22 cellular contexts compared by ENCODE assay signal in genomic region chr13:42055500-42056085, GRCh38. TPM values are rescaled to one million over a fixed set of nuclear protein-coding genes. Genes with fewer than 3 reads are reported as not detected.
DNase-seq lines count a peak whose midpoint lies in the region; ATAC-seq, FAIRE-seq and TF ChIP-seq lines count a peak whose summit lies in the region.
"Had no signal": no experiment of that assay in that cellular context is flagged by ENCODE, and none has a peak within 500 bp of the region (broad histone marks: within the 10 kb centered on the region; RNA-seq: fewer than 3 reads in every experiment).

No MANE protein-coding gene starts in this region.

- no peak overlapping the region for H3K4me3 Mint-ChIP-seq in activated naive CD4-positive, alpha-beta T cell treated with anti-CD3 and anti-CD28 coated beads, Interleukin-2, amount 50 U/mL, for 24 hours
- H3K4me3 Mint-ChIP-seq in activated naive CD8-positive, alpha-beta T cell: no peak overlapping the region
- H3K4me3 Mint-ChIP-seq: WTC11 had no signal

- intact Hi-C loops in A673 (cut with micrococcal nuclease; ENCODE audit: unreplicated experiment): no loop called here

- H3K9me3 Mint-ChIP-seq in activated naive CD4-positive, alpha-beta T cell treated with anti-CD3 and anti-CD28 coated beads, Interleukin-2, amount 50 U/mL, for 24 hours: peaks cover 4% of the 10 kb centered on the region
- H3K9me3 Mint-ChIP-seq in activated naive CD8-positive, alpha-beta T cell (ENCODE audit: low read depth): no peaks in the 10 kb centered on the region

- CTCF ChIA-PET in A673 (lab: Charles Lee): no interaction called here

- TF ChIP-seq CTCF in thoracic aorta (IDR thresholded peaks at IDR 0.05) (no peak), A673 (conservative IDR thresholded peaks at IDR 0.05; ENCODE audit: low read depth, low read length) (no peak)

- peak; percentile 28 for FAIRE-seq in GM19239 (lab: Jason Lieb, UNC)
- FAIRE-seq: D721Med, HTR-8/SVneo had no signal

- H3K27me3 ChIP-seq in thoracic aorta (replicated peaks; ENCODE audit: insufficient read depth): no peaks in the 10 kb centered on the region
- no peaks in the 10 kb centered on the region for H3K27me3 ChIP-seq in A673 (replicated peaks; ENCODE audit: insufficient read depth, low read depth, low read length, poor library complexity)
- H3K27me3 ChIP-seq: BLaER1 had no signal

- peaks cover 18 to 29% of the 10 kb centered on the region in 2 donors for H3K4me1 ChIP-seq in thoracic aorta (ENCODE audit: control insufficient read depth in 1 of 2, low read depth in 2 of 2)
- H3K4me1 ChIP-seq in A673 (ENCODE audit: insufficient read depth, low read length, poor library complexity, severe bottlenecking): no peaks in the 10 kb centered on the region
- H3K4me1 ChIP-seq: BLaER1, prostate gland had no signal

- H3K4me3 ChIP-seq in thoracic aorta (peak overlapping the region; percentile 32), A673 (ENCODE audit: low read depth, low read length, poor library complexity, severe bottlenecking) (no peak overlapping the region)
- H3K4me3 ChIP-seq: BLaER1, PC-9, prostate gland had no signal

- H3K4me1 Mint-ChIP-seq in activated naive CD4-positive, alpha-beta T cell treated with anti-CD3 and anti-CD28 coated beads, Interleukin-2, amount 50 U/mL, for 24 hours: peaks cover 10% of the 10 kb centered on the region
- H3K4me1 Mint-ChIP-seq in activated naive CD8-positive, alpha-beta T cell (ENCODE audit: low read depth): peaks cover 11% of the 10 kb centered on the region
- H3K4me1 Mint-ChIP-seq: WTC11 had no signal

- peaks cover 9% of the 10 kb centered on the region for H3K36me3 Mint-ChIP-seq in activated naive CD4-positive, alpha-beta T cell treated with anti-CD3 and anti-CD28 coated beads, Interleukin-2, amount 50 U/mL, for 24 hours
- H3K36me3 Mint-ChIP-seq in activated naive CD8-positive, alpha-beta T cell: peaks cover 12% of the 10 kb centered on the region

- H3K36me3 ChIP-seq in thoracic aorta: no peaks in the 10 kb centered on the region
- H3K36me3 ChIP-seq in A673 (ENCODE audit: insufficient read depth, low read length, poor library complexity, severe bottlenecking): no peaks in the 10 kb centered on the region
- H3K36me3 ChIP-seq: prostate gland had no signal

- H3K9me3 ChIP-seq in thoracic aorta (peaks cover 3% of the 10 kb centered on the region), A673 (ENCODE audit: low read depth, low read length, poor library complexity, severe bottlenecking) (no peaks in the 10 kb centered on the region)
- H3K9me3 ChIP-seq: prostate gland had no signal

- peak overlapping the region; percentile 51 for H3K27ac Mint-ChIP-seq in activated naive CD4-positive, alpha-beta T cell treated with anti-CD3 and anti-CD28 coated beads, Interleukin-2, amount 50 U/mL, for 24 hours
- peak overlapping the region; percentile 16 for H3K27ac Mint-ChIP-seq in activated naive CD8-positive, alpha-beta T cell
- H3K27ac Mint-ChIP-seq: WTC11 had no signal

- BruUV-seq in A673 (replicated peaks; lab: Mats Ljungman, UMichigan): no TSS peak

- no peaks in the 10 kb centered on the region for H3K27me3 Mint-ChIP-seq in activated naive CD4-positive, alpha-beta T cell treated with anti-CD3 and anti-CD28 coated beads, Interleukin-2, amount 50 U/mL, for 24 hours
- H3K27me3 Mint-ChIP-seq in activated naive CD8-positive, alpha-beta T cell: no peaks in the 10 kb centered on the region

- POLR2A ChIA-PET in A673 (lab: Charles Lee; ENCODE audit: low non-redundant PET): no interaction called here

- H3K27ac ChIP-seq in thoracic aorta: peak overlapping the region; percentile 38 to 49
- H3K27ac ChIP-seq in A673 (ENCODE audit: low read depth, low read length, poor library complexity, severe bottlenecking): no peak overlapping the region
- H3K27ac ChIP-seq: BLaER1, PC-9, prostate gland had no signal

- no peak for DNase-seq in activated naive CD4-positive, alpha-beta T cell (lab: John Stamatoyannopoulos, UW)
- no peak for DNase-seq in GM19239 (ENCODE audit: insufficient read length, low spot score)
- no peak for DNase-seq in thoracic aorta (ENCODE audit: low spot score)
- DNase-seq in HT-29 (ENCODE audit: low spot score): no peak
- DNase-seq in A673 (ENCODE audit: low spot score): no peak
- DNase-seq: cerebellar nuclear complex; KG1; mesendoderm; NCI-H510A; PC-9; SIG-M5; stimulated activated CD8-positive, alpha-beta memory T cell treated with anti-CD3 and anti-CD28 coated beads, Interleukin-4, amount 100 ng/mL, for 48 hours; substantia nigra; SW 1271 had no signal

- ATAC-seq in thoracic aorta (ENCODE audit: insufficient number of reproducible peaks, low FRiP score, low read depth): no peak
- ATAC-seq: HCT116, WTC11 had no signal

RNA-seq across cellular contexts. Expression of gene DGKH, which starts 7.1 kb away (rescaled TPM):
- 10 to 100 TPM; 18.3 to 37.8 TPM for total RNA-seq in thoracic aorta
- total RNA-seq in HT-29 (2014; rRNA removed; shearing (Covaris generic)): 22.3 and 25.1 TPM in 2 replicates
- total RNA-seq in A673 (2021): 13.1 and 13.8 TPM in 2 replicates
